Comparison of ENCODE assay signal across 18 cellular contexts in the genomic region with DNA sequence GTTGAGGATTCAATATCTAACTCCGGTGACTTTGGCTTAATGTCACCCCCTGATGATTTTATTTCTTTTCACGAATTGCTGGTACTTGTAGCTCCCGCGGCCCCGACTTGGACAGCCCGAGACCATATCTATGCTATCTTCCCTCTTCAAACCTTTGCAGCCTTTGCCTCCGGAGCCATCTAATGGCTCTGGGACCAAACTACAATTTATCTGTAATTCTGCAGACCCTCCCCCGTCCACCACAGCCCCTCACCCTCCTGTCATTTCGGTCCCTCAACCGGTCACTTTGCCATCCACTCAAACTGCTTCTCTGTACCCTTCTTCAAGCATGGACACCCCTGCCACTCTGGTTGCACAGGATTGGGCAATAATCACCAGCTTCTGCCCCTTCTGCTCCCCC. TPM values are rescaled to one million over a fixed set of nuclear protein-coding genes. Genes with fewer than 3 reads are reported as not detected.
A peak's percentile ranks its signal among the peaks of the same experiment; 100 is the strongest.
DNase-seq lines count a peak whose midpoint lies in the region; ATAC-seq, FAIRE-seq and TF ChIP-seq lines count a peak whose summit lies in the region.
"Had no signal": no experiment of that assay in that cellular context is flagged by ENCODE, and none has a peak within 500 bp of the region (broad histone marks: within the 10 kb centered on the region; RNA-seq: fewer than 3 reads in every experiment).

No MANE protein-coding gene starts in this region.

- H3K27ac ChIP-seq in GM23338 (ENCODE audit: low read depth) = no peak overlapping the region
- H3K27ac ChIP-seq in CD4-positive, alpha-beta memory T cell (ENCODE audit: low read depth, low read length) = no peak overlapping the region

- H3K4me1 Mint-ChIP-seq in GM23338 = no peaks in the 10 kb centered on the region; the same call in 2 of the 3 replicates
- peaks cover 18% of the 10 kb centered on the region for H3K4me1 Mint-ChIP-seq in brain
- no peaks in the 10 kb centered on the region for H3K4me1 Mint-ChIP-seq in CD4-positive, alpha-beta memory T cell

- intact Hi-C loops in posterior vena cava (cut with DNase I) = no loop called here
- intact Hi-C loops in CD4-positive, alpha-beta memory T cell (cut with micrococcal nuclease) = no loop called here

- H4K20me1 ChIP-seq in GM23338 (replicated peaks; ENCODE audit: insufficient read depth) = no peaks in the 10 kb centered on the region

- H3K27ac Mint-ChIP-seq in GM23338 (no peak overlapping the region), brain (peak overlapping the region in 3 of 5 experiments; percentile 4 to 29 (median 9))
- no peak overlapping the region for H3K27ac Mint-ChIP-seq in CD4-positive, alpha-beta memory T cell
- H3K27ac Mint-ChIP-seq: CD8-positive, alpha-beta T cell had no signal

- H3K36me3 Mint-ChIP-seq in GM23338 (ENCODE audit: low read depth) = peaks cover 3% of the 10 kb centered on the region; the same call in 1 of the 3 replicates
- peaks cover 5% of the 10 kb centered on the region for H3K36me3 Mint-ChIP-seq in brain
- H3K36me3 Mint-ChIP-seq in CD4-positive, alpha-beta memory T cell = no peaks in the 10 kb centered on the region
- H3K36me3 Mint-ChIP-seq: CD8-positive, alpha-beta T cell had no signal

- CTCF ChIA-PET in CD4-positive, alpha-beta memory T cell (lab: Charles Lee; ENCODE audit: partially characterized antibody) = no interaction called here

- ATAC-seq in GM23338 = no peak
- ATAC-seq: CD8-positive, alpha-beta T cell; Panc1 had no signal

- H3K27me3 Mint-ChIP-seq in GM23338 (ENCODE audit: insufficient read depth, low read depth, poor library complexity) = peaks cover 6% of the 10 kb centered on the region
- H3K27me3 Mint-ChIP-seq in brain = peaks cover 11% of the 10 kb centered on the region
- peaks cover 10 to 19% of the 10 kb centered on the region in 2 donors for H3K27me3 Mint-ChIP-seq in CD4-positive, alpha-beta memory T cell

- H3K4me1 ChIP-seq in GM23338 (ENCODE audit: insufficient read depth) = 0 out of 2 replicates have a peak, but pooled peaks cover 7% of the 10 kb centered on the region
- no peaks in the 10 kb centered on the region for H3K4me1 ChIP-seq in CD4-positive, alpha-beta memory T cell (ENCODE audit: insufficient read depth, low read length)

- H3K27me3 ChIP-seq in GM23338 (ENCODE audit: insufficient read depth) = no peaks in the 10 kb centered on the region
- no peaks in the 10 kb centered on the region for H3K27me3 ChIP-seq in CD4-positive, alpha-beta memory T cell (ENCODE audit: insufficient read depth, low read length)

- peak; percentile 56 for DNase-seq in GM23338 (ENCODE audit: low spot score)
- peak; percentile 28 for DNase-seq in NCI-H2227 treated with DMSO at 0.1 percent for 48 hours (lab: John Stamatoyannopoulos, UW)
- peak; percentile 28 for DNase-seq in posterior vena cava (ENCODE audit: low spot score)
- no peak for DNase-seq in CD4-positive, alpha-beta memory T cell
- DNase-seq in GM12891 (ENCODE audit: insufficient read length, low spot score) = no peak
- DNase-seq in mesenteric fat pad (ENCODE audit: low spot score) = no peak
- DNase-seq: CD8-positive, alpha-beta T cell; GDM1; GOT3; Kasumi-1; MM.1S; NCI-H1092 treated with DMSO at 0.1 percent for 48 hours; NCI-H1694; NCI-H446 treated with DMSO at 0.1 percent for 48 hours had no signal

- no peaks in the 10 kb centered on the region for H3K9me3 ChIP-seq in CD4-positive, alpha-beta memory T cell (ENCODE audit: control insufficient read depth in 1 of 2, low read length in 2 of 2)

- TF ChIP-seq CTCF in GM23338 (conservative IDR thresholded peaks at IDR 0.05; ENCODE audit: low read depth in 2 of 2) (peak; percentile 24 to 59; a peak in 2 of 4 replicates), brain (conservative IDR thresholded peaks at IDR 0.05) (no peak)

- no peak for FAIRE-seq in GM12891 (lab: Jason Lieb, UNC)

- H3K4me3 Mint-ChIP-seq in GM23338 = no peak overlapping the region
- peak overlapping the region in 3 of 5 experiments; percentile 2 to 9 (median 7) for H3K4me3 Mint-ChIP-seq in brain
- H3K4me3 Mint-ChIP-seq in CD4-positive, alpha-beta memory T cell = no peak overlapping the region
- H3K4me3 Mint-ChIP-seq: CD8-positive, alpha-beta T cell had no signal

- H2AFZ ChIP-seq in GM23338 = no peak overlapping the region

- H3K9me2 ChIP-seq in GM23338 (ENCODE audit: insufficient read depth) = no peaks in the 10 kb centered on the region

- TF ChIP-seq POLR2A in GM12891 (IDR thresholded peaks at IDR 0.05; ENCODE audit: low read depth, low read length) = no peak

- no peak overlapping the region for H3K4me2 ChIP-seq in GM23338

- H3K9me3 Mint-ChIP-seq in GM23338 (peaks cover 29% of the 10 kb centered on the region), brain (peaks cover 2 to 17% (median 8%) of the 10 kb centered on the region in 5 experiments)
- H3K9me3 Mint-ChIP-seq in CD4-positive, alpha-beta memory T cell = no peaks in the 10 kb centered on the region
- H3K9me3 Mint-ChIP-seq: CD8-positive, alpha-beta T cell had no signal

- no peaks in the 10 kb centered on the region for H3F3A ChIP-seq in GM23338 (replicated peaks; ENCODE audit: low read depth)

- POLR2A ChIA-PET in CD4-positive, alpha-beta memory T cell (lab: Charles Lee; ENCODE audit: partially characterized antibody) = no interaction called here

- H3K4me3 ChIP-seq in GM23338 = no peak overlapping the region
- no peak overlapping the region for H3K4me3 ChIP-seq in CD4-positive, alpha-beta memory T cell (ENCODE audit: low read length in 2 of 2)

- H3K79me2 ChIP-seq in GM23338 (replicated peaks; ENCODE audit: insufficient read depth) = no peaks in the 10 kb centered on the region

- no peaks in the 10 kb centered on the region for H3K36me3 ChIP-seq in GM23338 (ENCODE audit: insufficient read depth)
- H3K36me3 ChIP-seq in CD4-positive, alpha-beta memory T cell (ENCODE audit: insufficient read depth, low read length) = no peaks in the 10 kb centered on the region

TF ChIP-seq in GM23338, 12 proteins besides CTCF, POLR2A, EP300 and RAD21 (continues in another document):
- no peak for TF ChIP-seq STAT1 (IDR thresholded peaks at IDR 0.05; ENCODE audit: unreplicated experiment)
- no peak for TF ChIP-seq EZH2phosphoT487 (IDR thresholded peaks at IDR 0.05; ENCODE audit: unreplicated experiment)
- TF ChIP-seq NANOG (IDR thresholded peaks at IDR 0.05; ENCODE audit: borderline replicate concordance) = no peak
- no peak for TF ChIP-seq JUNB (IDR thresholded peaks at IDR 0.05; ENCODE audit: unreplicated experiment)

TF ChIP-seq in GM12891, 5 proteins besides CTCF, POLR2A, EP300 and RAD21:
- TF ChIP-seq POU2F2 (IDR thresholded peaks at IDR 0.05; ENCODE audit: low read depth, low read length) (no peak), PAX5 (IDR thresholded peaks at IDR 0.05; ENCODE audit: insufficient read depth, low read length, severe bottlenecking) (no peak), POLR2AphosphoS5 (IDR thresholded peaks at IDR 0.05; ENCODE audit: low read depth, low read length) (no peak), TAF1 (IDR thresholded peaks at IDR 0.05; ENCODE audit: low read depth, low read length) (no peak), SPI1 (IDR thresholded peaks at IDR 0.05; ENCODE audit: low read depth, low read length) (no peak)

RNA-seq across cellular contexts. Expression of gene ALDH3B2, which starts 25.7 kb away (rescaled TPM):
- not detected in 2 replicates for total RNA-seq in GM23338 (2014; rRNA removed; shearing (Covaris generic))
- polyA plus RNA-seq in GM23338 (2016; fragmentation: Nextera tagmentation; extraction: Ambion mirVana) (not detected in 2 replicates), brain (ENCODE audit: insufficient read depth, low read depth, low replicate concordance) (not detected)
- total RNA-seq in posterior vena cava (not detected), mesenteric fat pad (not detected)
- not detected for total RNA-seq in CD4-positive, alpha-beta memory T cell
- polyA plus RNA-seq in CD4-positive, alpha-beta memory T cell = not detected
- not detected for polyA plus RNA-seq in GM12891 (2012; ENCODE audit: low read depth, missing spikeins)
- total RNA-seq: CD8-positive, alpha-beta T cell had no signal
- polyA plus RNA-seq: BJ had no signal

RNA-seq across cellular contexts. Expression of gene ACY3, which starts 49.6 kb away (rescaled TPM):
- 0.31 and 0.87 TPM in 2 replicates for total RNA-seq in GM23338 (2014; rRNA removed; shearing (Covaris generic))
- polyA plus RNA-seq in GM23338 (2016; fragmentation: Nextera tagmentation; extraction: Ambion mirVana) (not detected in 2 replicates), brain (ENCODE audit: insufficient read depth, low read depth, low replicate concordance) (3.0 TPM)
- total RNA-seq in posterior vena cava (not detected), mesenteric fat pad (not detected)
- not detected for total RNA-seq in CD4-positive, alpha-beta memory T cell
- polyA plus RNA-seq in CD4-positive, alpha-beta memory T cell = under 1 TPM in 1 of 2 donors, not detected in 1; 0.48 TPM
- polyA plus RNA-seq in GM12891 (2012; ENCODE audit: low read depth, missing spikeins) = 0.53 TPM
- total RNA-seq: CD8-positive, alpha-beta T cell; SK-MEL-5 had no signal
- polyA plus RNA-seq: BJ had no signal

Comparison
In these comparisons a context has a peak if more than half of its experiments do, and no peak if none do; other contexts are left out.
1. DNase-seq: peak in GM23338 (single experiment), NCI-H2227 treated with DMSO at 0.1 percent for 48 hours (single experiment) and posterior vena cava (single experiment); none in CD4-positive, alpha-beta memory T cell (0 of 5), GM12891 (single experiment) and mesenteric fat pad (single experiment).
2. H3K27ac Mint-ChIP-seq: peak in brain (3 of 5); none in GM23338 (single experiment) and CD4-positive, alpha-beta memory T cell (0 of 7).
3. H3K4me3 Mint-ChIP-seq: peak in brain (3 of 5); none in GM23338 (single experiment) and CD4-positive, alpha-beta memory T cell (0 of 8).
4. CTCF ChIP-seq: peak in GM23338 (2 of 2); none in brain (0 of 2).